8 cellular contexts compared by ENCODE assay signal in the genomic region with DNA sequence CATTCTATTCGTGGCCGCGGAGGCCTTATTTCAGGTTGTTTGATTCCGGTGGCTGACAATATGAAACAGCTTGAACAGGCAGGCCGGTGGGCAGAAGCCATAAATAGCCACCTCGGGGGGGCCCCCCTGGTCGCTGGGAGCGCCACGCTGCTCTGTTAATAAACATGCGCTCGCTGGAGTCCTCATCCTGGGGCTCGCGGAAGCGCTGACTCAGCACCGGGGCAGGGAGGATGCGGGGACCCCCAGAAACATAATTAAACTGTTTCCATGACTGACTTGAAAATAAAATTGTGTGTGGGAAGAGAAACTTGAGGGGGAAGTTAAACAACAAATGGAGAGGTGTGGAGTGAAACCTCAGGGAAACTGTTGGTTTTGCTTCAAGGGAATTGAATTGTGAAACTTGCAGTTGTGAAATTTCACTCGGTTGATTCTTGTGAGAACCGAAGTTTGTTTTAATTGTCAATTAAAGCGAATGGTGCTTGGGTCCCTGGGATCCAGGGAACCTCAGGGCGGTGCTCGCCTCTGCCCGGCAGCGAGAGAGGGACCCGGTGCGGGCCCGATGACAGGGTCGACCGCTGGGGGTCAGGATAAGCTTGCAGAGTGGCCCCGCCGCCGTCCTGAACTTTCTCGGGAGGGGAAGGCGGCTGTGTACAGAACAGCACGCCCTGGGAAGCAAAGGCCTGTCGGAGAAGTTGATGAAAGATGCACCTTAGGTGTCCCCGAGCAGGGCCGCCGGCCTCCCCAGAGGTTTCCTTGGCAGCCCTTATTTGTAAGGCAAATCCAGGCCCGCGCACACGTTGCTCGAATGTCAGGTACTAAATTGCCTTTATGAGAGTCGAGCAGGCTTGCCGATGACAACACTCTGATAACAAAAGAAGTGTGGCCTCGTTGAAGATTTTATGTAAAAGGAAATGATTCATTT.
A peak's percentile ranks its signal among the peaks of the same experiment; 100 is the strongest.
DNase-seq lines count a peak whose midpoint lies in the region; ATAC-seq and TF ChIP-seq lines count a peak whose summit lies in the region.

No MANE protein-coding gene starts in this region.

- no peak overlapping the region for H3K27ac ChIP-seq in Karpas-422 (ENCODE audit: low read length)
- H3K27ac ChIP-seq in ovary, result no peak overlapping the region
- H3K27ac ChIP-seq in vagina, result peak overlapping the region; percentile 64

- peak overlapping the region; percentile 67 for H3K4me2 ChIP-seq in Karpas-422 (ENCODE audit: low read depth, low read length, poor library complexity, severe bottlenecking)

- CTCF ChIA-PET in GM10248 (lab: Yijun Ruan, JAX), result interaction anchor here (1.0 to 4.0 kb wide), 8 partner anchors 9 to 183 kb away, joined by 3 to 17 read pairs (median 4); no protein-coding TSS in a partner anchor

- no peaks in the 10 kb centered on the region for H3K9me3 ChIP-seq in Karpas-422 (ENCODE audit: low read length)
- H3K9me3 ChIP-seq in ovary, result no peaks in the 10 kb centered on the region
- no peaks in the 10 kb centered on the region for H3K9me3 ChIP-seq in vagina

- 18 to 31% (median 18%) methylated on average over 45 of the region's 45 CpGs for WGBS in ovary, 3 donors

- ATAC-seq in GM21737 (IDR thresholded peaks at IDR 0.05; ENCODE audit: unreplicated experiment), result peak; percentile 78
- ATAC-seq in Right ventricle myocardium superior (ENCODE audit: poor library complexity), result peak; percentile 96

- H3K27me3 ChIP-seq in Karpas-422 (ENCODE audit: low read length) (no peaks in the 10 kb centered on the region), ovary (no peaks in the 10 kb centered on the region), vagina (no peaks in the 10 kb centered on the region)

- TF ChIP-seq EP300 in ovary (IDR thresholded peaks at IDR 0.05), result no peak

- no peak overlapping the region for H2AFZ ChIP-seq in Karpas-422 (ENCODE audit: low read length)

- no peak for TF ChIP-seq POLR2A in ovary (IDR thresholded peaks at IDR 0.05)
- TF ChIP-seq POLR2A in vagina (IDR thresholded peaks at IDR 0.05), result no peak

- peak overlapping the region; percentile 39 for H3K4me3 ChIP-seq in Karpas-422 (ENCODE audit: low read length)
- H3K4me3 ChIP-seq in ovary, result peak overlapping the region; percentile 22
- H3K4me3 ChIP-seq in vagina, result peak overlapping the region; percentile 23 to 41

- POLR2A ChIA-PET in GM10248 (lab: Yijun Ruan, JAX), result no interaction called here

- TF ChIP-seq CTCF in GM10248 (IDR thresholded peaks at IDR 0.05; ENCODE audit: control extremely low read depth, extremely low read depth, low read depth, missing control alignments) (peak; percentile 76), ovary (IDR thresholded peaks at IDR 0.05) (peak in 1 of 3 donors; percentile 20), vagina (IDR thresholded peaks at IDR 0.05) (peak in 1 of 3 experiments; percentile 11)

- H3K4me1 ChIP-seq in Karpas-422 (ENCODE audit: low read length) (peaks cover 18% of the 10 kb centered on the region), ovary (ENCODE audit: insufficient read depth) (no peaks in the 10 kb centered on the region), vagina (peaks cover 33% of the 10 kb centered on the region)

- H3K36me3 ChIP-seq in Karpas-422 (ENCODE audit: insufficient read depth, low read length) (no peaks in the 10 kb centered on the region), ovary (no peaks in the 10 kb centered on the region), vagina (no peaks in the 10 kb centered on the region)

- H4K20me1 ChIP-seq in Karpas-422 (ENCODE audit: insufficient read depth, low read depth, low read length), result no peaks in the 10 kb centered on the region

- peak overlapping the region; percentile 34 for H3K9ac ChIP-seq in Karpas-422 (ENCODE audit: low read length)

- intact Hi-C loops in Right ventricle myocardium superior (cut with DNase I) (loop anchor here (10.0 kb wide), 1 partner anchor 803 kb away; no protein-coding TSS in a partner anchor), ovary (cut with DNase I) (no loop called here), vagina (cut with DNase I) (no loop called here)

- no peaks in the 10 kb centered on the region for H3K9me2 ChIP-seq in Karpas-422 (replicated peaks; ENCODE audit: insufficient read depth, low read length)

- DNase-seq in GM10248 (ENCODE audit: extremely low spot score), result peak; percentile 70
- DNase-seq in Karpas-422, result peak; percentile 83
- DNase-seq in activated T-cell treated with anti-CD3 and anti-CD28 coated beads, Interleukin-2, amount 50 U/mL, for 48 hours, result peak; percentile 65 to 68
- DNase-seq in Right ventricle myocardium superior, result peak; percentile 84
- DNase-seq in ovary, result peak; percentile 42 to 71 (median 47)
- DNase-seq in vagina (ENCODE audit: extremely low spot score in 2 of 2), result no peak
- no peak for DNase-seq in COR-L47 (lab: John Stamatoyannopoulos, UW)

- H3K79me2 ChIP-seq in Karpas-422 (ENCODE audit: low read length), result no peaks in the 10 kb centered on the region

Comparison
In these comparisons a context has a peak if more than half of its experiments do, and no peak if none do; other contexts are left out.
1. DNase-seq: peak in GM10248 (single experiment), Karpas-422 (single experiment), activated T-cell treated with anti-CD3 and anti-CD28 coated beads, Interleukin-2, amount 50 U/mL, for 48 hours (2 of 2), Right ventricle myocardium superior (single experiment) and ovary (5 of 5); none in vagina (0 of 2) and COR-L47 (single experiment).
2. Peak in every context shown above with its lines, with median percentiles within 50 percentile points of each other: H3K4me3 ChIP-seq.